Comparison of ENCODE assay signal across 6 cellular contexts in genomic region chr12:57517718-57518117, GRCh38. TPM values are rescaled to one million over a fixed set of nuclear protein-coding genes. Genes with fewer than 3 reads are reported as not detected.
DNase-seq lines count a peak whose midpoint lies in the region; ATAC-seq and TF ChIP-seq lines count a peak whose summit lies in the region.
"Not testable (repeated sequence)": the region's sequence is repeated elsewhere in the genome, so short reads cannot be mapped to it uniquely, and the experiment has no call there.

No MANE protein-coding gene starts in this region.

- H3K27ac Mint-ChIP-seq in CD4-positive, CD25-positive, alpha-beta regulatory T cell, result peak overlapping the region; percentile 81 to 100 (median 82)
- H3K27ac Mint-ChIP-seq in activated naive CD8-positive, alpha-beta T cell treated with anti-CD3 and anti-CD28 coated beads, Interleukin-2, amount 50 U/mL, for 24 hours, result peak overlapping the region; percentile 98
- H3K27ac Mint-ChIP-seq in naive thymus-derived CD4-positive, alpha-beta T cell, result peak overlapping the region in 8 of 9 donors; percentile 55 to 99 (median 83)

- TF ChIP-seq CTCF in RWPE1 (conservative IDR thresholded peaks at IDR 0.05; ENCODE audit: low read depth); fibroblast of lung (conservative IDR thresholded peaks at IDR 0.05 in 1 of 2, IDR thresholded peaks at IDR 0.05 in 1 of 2; ENCODE audit: low read depth in 1 of 2, low read length in 2 of 2): not testable (repeated sequence)

- ATAC-seq in CD4-positive, CD25-positive, alpha-beta regulatory T cell (ENCODE audit: low read depth in 2 of 2); activated naive CD8-positive, alpha-beta T cell treated with anti-CD3 and anti-CD28 coated beads, Interleukin-2, amount 50 U/mL, for 24 hours; naive thymus-derived CD4-positive, alpha-beta T cell: not testable (repeated sequence)

- H3K36me3 Mint-ChIP-seq in CD4-positive, CD25-positive, alpha-beta regulatory T cell, result peaks cover 41% of the 10 kb centered on the region
- peaks cover 70% of the 10 kb centered on the region for H3K36me3 Mint-ChIP-seq in activated naive CD8-positive, alpha-beta T cell treated with anti-CD3 and anti-CD28 coated beads, Interleukin-2, amount 50 U/mL, for 24 hours (ENCODE audit: low read depth)
- H3K36me3 Mint-ChIP-seq in naive thymus-derived CD4-positive, alpha-beta T cell, result peaks cover 5 to 38% (median 23%) of the 10 kb centered on the region in 5 donors

- H3K27me3 Mint-ChIP-seq in CD4-positive, CD25-positive, alpha-beta regulatory T cell, result peaks cover 17% of the 10 kb centered on the region
- H3K27me3 Mint-ChIP-seq in activated naive CD8-positive, alpha-beta T cell treated with anti-CD3 and anti-CD28 coated beads, Interleukin-2, amount 50 U/mL, for 24 hours; naive thymus-derived CD4-positive, alpha-beta T cell: not testable (repeated sequence)

- intact Hi-C loops in naive thymus-derived CD4-positive, alpha-beta T cell (cut with micrococcal nuclease), result not testable (repeated sequence)

- H3K4me1 Mint-ChIP-seq in CD4-positive, CD25-positive, alpha-beta regulatory T cell, result peaks cover 21 to 48% (median 32%) of the 10 kb centered on the region in 4 donors
- H3K4me1 Mint-ChIP-seq in activated naive CD8-positive, alpha-beta T cell treated with anti-CD3 and anti-CD28 coated beads, Interleukin-2, amount 50 U/mL, for 24 hours, result peaks cover 42% of the 10 kb centered on the region
- H3K4me1 Mint-ChIP-seq in naive thymus-derived CD4-positive, alpha-beta T cell, result peaks cover 28 to 60% (median 39%) of the 10 kb centered on the region in 7 donors

- H3K4me1 ChIP-seq in CD4-positive, CD25-positive, alpha-beta regulatory T cell (ENCODE audit: control insufficient read depth, insufficient read depth, low read length, poor library complexity, severe bottlenecking), result peaks cover 39% of the 10 kb centered on the region
- peaks cover 26% of the 10 kb centered on the region for H3K4me1 ChIP-seq in fibroblast of lung (ENCODE audit: control insufficient read depth, extremely low read depth, insufficient read depth, low read length)
- peaks cover 23 to 29% of the 10 kb centered on the region in 2 donors for H3K4me1 ChIP-seq in naive thymus-derived CD4-positive, alpha-beta T cell (ENCODE audit: control insufficient read depth in 2 of 2, insufficient read depth in 2 of 2, low read length in 2 of 2)
- H3K4me1 ChIP-seq in stomach smooth muscle (ENCODE audit: control insufficient read depth, insufficient read depth, low read length), result peaks cover 50% of the 10 kb centered on the region

- not testable (repeated sequence) for H3K9me3 Mint-ChIP-seq in CD4-positive, CD25-positive, alpha-beta regulatory T cell; activated naive CD8-positive, alpha-beta T cell treated with anti-CD3 and anti-CD28 coated beads, Interleukin-2, amount 50 U/mL, for 24 hours; naive thymus-derived CD4-positive, alpha-beta T cell

- CTCF ChIA-PET in RWPE1 (lab: Yijun Ruan, JAX); naive thymus-derived CD4-positive, alpha-beta T cell (lab: Charles Lee): not testable (repeated sequence)

- not testable (repeated sequence) for H3K4me3 ChIP-seq in CD4-positive, CD25-positive, alpha-beta regulatory T cell (ENCODE audit: low read depth, low read length); naive thymus-derived CD4-positive, alpha-beta T cell (ENCODE audit: low read length)
- peak overlapping the region; percentile 73 to 99 (median 84) for H3K4me3 ChIP-seq in fibroblast of lung (replicated peaks in 1 of 4; ENCODE audit: control extremely low read depth in 1 of 4, insufficient read depth in 1 of 4, low read depth in 3 of 4, low read length in 4 of 4)
- H3K4me3 ChIP-seq in stomach smooth muscle (ENCODE audit: low read length in 2 of 2), result peak overlapping the region; percentile 99 to 100

- H3K4me3 Mint-ChIP-seq in CD4-positive, CD25-positive, alpha-beta regulatory T cell, result peak overlapping the region; percentile 21 to 65 (median 54)
- peak overlapping the region; percentile 95 for H3K4me3 Mint-ChIP-seq in activated naive CD8-positive, alpha-beta T cell treated with anti-CD3 and anti-CD28 coated beads, Interleukin-2, amount 50 U/mL, for 24 hours
- peak overlapping the region in 6 of 10 donors; percentile 38 to 98 (median 51) for H3K4me3 Mint-ChIP-seq in naive thymus-derived CD4-positive, alpha-beta T cell

- DNase-seq in CD4-positive, CD25-positive, alpha-beta regulatory T cell; RWPE1 (ENCODE audit: low spot score); activated naive CD8-positive, alpha-beta T cell treated with anti-CD3 and anti-CD28 coated beads, Interleukin-2, amount 50 U/mL, for 24 hours; fibroblast of lung (ENCODE audit: low read depth in 2 of 2); naive thymus-derived CD4-positive, alpha-beta T cell: not testable (repeated sequence)

- not testable (repeated sequence) for H3K9ac ChIP-seq in fibroblast of lung (ENCODE audit: insufficient read depth, low read length); stomach smooth muscle (ENCODE audit: low read length in 2 of 2)

- peaks cover 36% of the 10 kb centered on the region for H3K79me2 ChIP-seq in fibroblast of lung (ENCODE audit: control insufficient read depth, insufficient read depth, low read length)

- peaks cover 51% of the 10 kb centered on the region for H3K36me3 ChIP-seq in CD4-positive, CD25-positive, alpha-beta regulatory T cell (ENCODE audit: control insufficient read depth, insufficient read depth, low read length)
- H3K36me3 ChIP-seq in fibroblast of lung (ENCODE audit: control insufficient read depth, insufficient read depth, low read length), result peaks cover 28% of the 10 kb centered on the region
- peaks cover 13 to 49% (median 16%) of the 10 kb centered on the region in 3 experiments for H3K36me3 ChIP-seq in naive thymus-derived CD4-positive, alpha-beta T cell (ENCODE audit: control insufficient read depth in 2 of 3, insufficient read depth in 3 of 3, low read length in 3 of 3)
- peaks cover 35 to 40% of the 10 kb centered on the region in 2 donors for H3K36me3 ChIP-seq in stomach smooth muscle (ENCODE audit: control insufficient read depth in 2 of 2, insufficient read depth in 2 of 2, low read length in 2 of 2)

- not testable (repeated sequence) for H2AFZ ChIP-seq in fibroblast of lung (ENCODE audit: low read length)

- H3K4me2 ChIP-seq in fibroblast of lung (ENCODE audit: extremely low read depth, insufficient read depth, low read length), result peak overlapping the region; percentile 99

- not testable (repeated sequence) for H3K27me3 ChIP-seq in CD4-positive, CD25-positive, alpha-beta regulatory T cell (ENCODE audit: control insufficient read depth, insufficient read depth, low read length); fibroblast of lung (ENCODE audit: control insufficient read depth, insufficient read depth, low read length); naive thymus-derived CD4-positive, alpha-beta T cell (ENCODE audit: control insufficient read depth in 2 of 2, insufficient read depth in 2 of 2, low read length in 2 of 2); stomach smooth muscle (ENCODE audit: control insufficient read depth in 1 of 2, insufficient read depth in 2 of 2, low read length in 2 of 2)

- H4K20me1 ChIP-seq in fibroblast of lung (ENCODE audit: control insufficient read depth, extremely low read depth, insufficient read depth, low read length), result not testable (repeated sequence)

- POLR2A ChIA-PET in RWPE1 (lab: Yijun Ruan, JAX; ENCODE audit: low non-redundant PET), result not testable (repeated sequence)
- POLR2A ChIA-PET in naive thymus-derived CD4-positive, alpha-beta T cell (lab: Charles Lee), result interaction anchor here (0.5 to 3.4 kb wide), 7 partner anchors 12 to 291 kb away, joined by 3 to 16 read pairs (median 4); partner anchors contain the start of gene ARHGAP9

- H3K27ac ChIP-seq in CD4-positive, CD25-positive, alpha-beta regulatory T cell (ENCODE audit: insufficient read depth, low read length, poor library complexity, severe bottlenecking), result peak overlapping the region; percentile 98
- H3K27ac ChIP-seq in RWPE1, result peak overlapping the region; percentile 74
- H3K27ac ChIP-seq in fibroblast of lung (ENCODE audit: insufficient read depth, low read length), result peak overlapping the region; percentile 24
- H3K27ac ChIP-seq in naive thymus-derived CD4-positive, alpha-beta T cell (ENCODE audit: low read depth, low read length), result peak overlapping the region; percentile 9
- peak overlapping the region; percentile 99 for H3K27ac ChIP-seq in stomach smooth muscle (ENCODE audit: low read length)

- H3K9me3 ChIP-seq in CD4-positive, CD25-positive, alpha-beta regulatory T cell (ENCODE audit: control insufficient read depth in 2 of 2, low read length in 2 of 2); fibroblast of lung (ENCODE audit: control insufficient read depth, insufficient read depth, low read depth, low read length); naive thymus-derived CD4-positive, alpha-beta T cell (ENCODE audit: control insufficient read depth in 2 of 3, low read length in 3 of 3); stomach smooth muscle (ENCODE audit: control insufficient read depth in 2 of 2, low read length in 2 of 2): not testable (repeated sequence)

RNA-seq across cellular contexts. Expression of gene DDIT3, which starts 2.6 kb away (rescaled TPM):
- total RNA-seq in CD4-positive, CD25-positive, alpha-beta regulatory T cell, result 159 TPM
- polyA plus RNA-seq in CD4-positive, CD25-positive, alpha-beta regulatory T cell, result 10 to 100 TPM; 17.8 to 25.3 (median 20.9) TPM
- total RNA-seq in fibroblast of lung, result 249 and 265 TPM in 2 replicates
- 32.5 and 57.8 TPM in 2 replicates for polyA plus RNA-seq in fibroblast of lung
- 28.2 and 52.6 TPM in 2 replicates for polyA plus RNA-seq in fibroblast of lung (2012)
- 7.6 and 13.9 TPM in 2 replicates for polyA minus RNA-seq in fibroblast of lung (ENCODE audit: low replicate concordance)
- 100 to 1,000 TPM in 1 of 5 experiments, 10 to 100 TPM in 4; 19.6 to 124 (median 51.6) TPM for total RNA-seq in naive thymus-derived CD4-positive, alpha-beta T cell
- polyA plus RNA-seq in naive thymus-derived CD4-positive, alpha-beta T cell, result 10 to 100 TPM; 15.9 to 23.1 TPM

RNA-seq across cellular contexts. Expression of gene MBD6, which starts 4.9 kb away (rescaled TPM):
- 104 TPM for total RNA-seq in CD4-positive, CD25-positive, alpha-beta regulatory T cell
- polyA plus RNA-seq in CD4-positive, CD25-positive, alpha-beta regulatory T cell, result 1 to 10 TPM; 1.8 to 3.0 (median 2.3) TPM
- total RNA-seq in fibroblast of lung, result 5.1 and 7.1 TPM in 2 replicates
- 3.0 and 3.1 TPM in 2 replicates for polyA plus RNA-seq in fibroblast of lung
- 19.3 and 19.4 TPM in 2 replicates for polyA plus RNA-seq in fibroblast of lung (2012)
- polyA minus RNA-seq in fibroblast of lung (ENCODE audit: low replicate concordance), result 16.7 and 22.9 TPM in 2 replicates
- total RNA-seq in naive thymus-derived CD4-positive, alpha-beta T cell, result 100 to 1,000 TPM in 4 of 5 experiments, 10 to 100 TPM in 1; 85.2 to 127 (median 120) TPM
- 1 to 10 TPM in 1 of 2 donors, under 1 TPM in 1; 0.50 to 1.0 TPM for polyA plus RNA-seq in naive thymus-derived CD4-positive, alpha-beta T cell

RNA-seq across cellular contexts. Expression of gene DCTN2, which starts 29.3 kb away (rescaled TPM):
- total RNA-seq in CD4-positive, CD25-positive, alpha-beta regulatory T cell, result 74.9 TPM
- polyA plus RNA-seq in CD4-positive, CD25-positive, alpha-beta regulatory T cell, result 10 to 100 TPM; 75.1 to 91.6 (median 78.9) TPM
- 101 and 108 TPM in 2 replicates for total RNA-seq in fibroblast of lung
- 211 and 229 TPM in 2 replicates for polyA plus RNA-seq in fibroblast of lung
- polyA plus RNA-seq in fibroblast of lung (2012), result 160 and 172 TPM in 2 replicates
- polyA minus RNA-seq in fibroblast of lung (ENCODE audit: low replicate concordance), result 97.2 and 166 TPM in 2 replicates
- total RNA-seq in naive thymus-derived CD4-positive, alpha-beta T cell, result 10 to 100 TPM; 52.1 to 78.8 (median 63.0) TPM
- polyA plus RNA-seq in naive thymus-derived CD4-positive, alpha-beta T cell, result 10 to 100 TPM; 53.9 to 78.8 TPM

RNA-seq across cellular contexts. Expression of gene MARS1, which starts 29.9 kb away (rescaled TPM):
- 219 TPM for total RNA-seq in CD4-positive, CD25-positive, alpha-beta regulatory T cell
- 10 to 100 TPM; 71.9 to 89.4 (median 80.1) TPM for polyA plus RNA-seq in CD4-positive, CD25-positive, alpha-beta regulatory T cell
- 223 and 352 TPM in 2 replicates for total RNA-seq in fibroblast of lung
- 89.9 and 103 TPM in 2 replicates for polyA plus RNA-seq in fibroblast of lung
- 127 and 147 TPM in 2 replicates for polyA plus RNA-seq in fibroblast of lung (2012)
- 393 and 409 TPM in 2 replicates for polyA minus RNA-seq in fibroblast of lung (ENCODE audit: low replicate concordance)
- total RNA-seq in naive thymus-derived CD4-positive, alpha-beta T cell, result 100 to 1,000 TPM; 178 to 229 (median 197) TPM
- 100 to 1,000 TPM in 1 of 2 donors, 10 to 100 TPM in 1; 86.0 to 118 TPM for polyA plus RNA-seq in naive thymus-derived CD4-positive, alpha-beta T cell

RNA-seq across cellular contexts. Expression of gene KIF5A, which starts 32.1 kb away (rescaled TPM):
- total RNA-seq in CD4-positive, CD25-positive, alpha-beta regulatory T cell, result 0.72 TPM
- under 1 TPM in 2 of 4 donors, not detected in 2; 0.05 to 0.06 TPM for polyA plus RNA-seq in CD4-positive, CD25-positive, alpha-beta regulatory T cell
- 0.51 and 1.3 TPM in 2 replicates for total RNA-seq in fibroblast of lung
- polyA plus RNA-seq in fibroblast of lung, result 0.53 and 0.89 TPM in 2 replicates
- 0.37 and 0.76 TPM in 2 replicates for polyA plus RNA-seq in fibroblast of lung (2012)
- 0.19 and 3.7 TPM in 2 replicates for polyA minus RNA-seq in fibroblast of lung (ENCODE audit: low replicate concordance)
- 1 to 10 TPM in 4 of 5 experiments, under 1 TPM in 1; 0.95 to 1.7 (median 1.0) TPM for total RNA-seq in naive thymus-derived CD4-positive, alpha-beta T cell
- polyA plus RNA-seq in naive thymus-derived CD4-positive, alpha-beta T cell, result under 1 TPM; 0.06 to 0.09 TPM

Comparison
In these comparisons a context has a peak if more than half of its experiments do, and no peak if none do; other contexts are left out.
1. H3K27ac ChIP-seq: peak in every context shown above with its lines; median percentile 99 in stomach smooth muscle; 98 in CD4-positive, CD25-positive, alpha-beta regulatory T cell; 74 in RWPE1; 24 in fibroblast of lung; 9 in naive thymus-derived CD4-positive, alpha-beta T cell.
2. RNA of gene MBD6, which starts 4.9 kb away (total RNA-seq): 85.2 to 127 TPM in naive thymus-derived CD4-positive, alpha-beta T cell and 104 TPM in CD4-positive, CD25-positive, alpha-beta regulatory T cell (single experiment); 5.1 to 7.1 TPM in fibroblast of lung; every median in the first group is over 10 times any median in the second.
3. Peak in every context shown above with its lines, with median percentiles within 50 percentile points of each other: H3K27ac Mint-ChIP-seq and H3K4me3 Mint-ChIP-seq.